ENCODE assay signal across 6 cellular contexts in genomic region chr9:127931092-127931881, GRCh38. TPM values are rescaled to one million over a fixed set of nuclear protein-coding genes. Genes with fewer than 3 reads are reported as not detected.
DNase-seq lines count a peak whose midpoint lies in the region; ATAC-seq lines count a peak whose summit lies in the region.

No MANE protein-coding gene starts in this region.

- ATAC-seq in GM19328 (IDR thresholded peaks at IDR 0.05; ENCODE audit: unreplicated experiment): peak; percentile 18

- H3K9ac ChIP-seq in muscle layer of colon (ENCODE audit: low read length): no peak overlapping the region

- peaks cover 18 to 46% of the 10 kb centered on the region in 2 donors for H3K27me3 ChIP-seq in muscle layer of colon (ENCODE audit: control insufficient read depth in 1 of 2, insufficient read depth in 2 of 2, low read length in 2 of 2)

- H3K4me3 ChIP-seq in muscle layer of colon (ENCODE audit: low read depth in 1 of 2, low read length in 2 of 2): peak overlapping the region; percentile 21 to 43

- DNase-seq in HuH-7 (ENCODE audit: low spot score): peak; percentile 71
- peak; percentile 69 for DNase-seq in amniotic epithelial cell (ENCODE audit: low read depth)
- no peak for DNase-seq in activated CD4-positive, CD25-positive, alpha-beta regulatory T cell treated with anti-CD3 and anti-CD28 coated beads, Interleukin-2, amount 50 U/mL, for 72 hours
- no peak for DNase-seq in occipital lobe (lab: John Stamatoyannopoulos, UW)

- no peak overlapping the region for H3K27ac ChIP-seq in muscle layer of colon (ENCODE audit: low read depth, low read length)

- peaks cover 22% of the 10 kb centered on the region for H3K4me1 ChIP-seq in muscle layer of colon (ENCODE audit: insufficient read depth, low read length)

- H3K36me3 ChIP-seq in muscle layer of colon (ENCODE audit: insufficient read depth, low read length): peaks cover 4% of the 10 kb centered on the region

- no peaks in the 10 kb centered on the region for H3K9me3 ChIP-seq in muscle layer of colon (ENCODE audit: low read length)

RNA-seq across cellular contexts. Expression of gene PIP5KL1, which starts 0.7 kb away (rescaled TPM):
- total RNA-seq in occipital lobe: 1.4 TPM

RNA-seq across cellular contexts. Expression of gene DPM2, which starts 6.4 kb away (rescaled TPM):
- 11.4 TPM for total RNA-seq in occipital lobe

RNA-seq across cellular contexts. Expression of gene ST6GALNAC4, which starts 14.4 kb away (rescaled TPM):
- total RNA-seq in occipital lobe: 10.5 TPM

RNA-seq across cellular contexts. Expression of gene ST6GALNAC6, which starts 31.9 kb away (rescaled TPM):
- 31.8 TPM for total RNA-seq in occipital lobe

RNA-seq across cellular contexts. Expression of gene EEIG1, which starts 49.5 kb away (rescaled TPM):
- total RNA-seq in occipital lobe: 2.7 TPM

Comparison
In these comparisons a context has a peak if more than half of its experiments do, and no peak if none do; other contexts are left out.
1. DNase-seq: peak in HuH-7 (single experiment) and amniotic epithelial cell (single experiment); none in activated CD4-positive, CD25-positive, alpha-beta regulatory T cell treated with anti-CD3 and anti-CD28 coated beads, Interleukin-2, amount 50 U/mL, for 72 hours (single experiment) and occipital lobe (single experiment).